In the genomic region with DNA sequence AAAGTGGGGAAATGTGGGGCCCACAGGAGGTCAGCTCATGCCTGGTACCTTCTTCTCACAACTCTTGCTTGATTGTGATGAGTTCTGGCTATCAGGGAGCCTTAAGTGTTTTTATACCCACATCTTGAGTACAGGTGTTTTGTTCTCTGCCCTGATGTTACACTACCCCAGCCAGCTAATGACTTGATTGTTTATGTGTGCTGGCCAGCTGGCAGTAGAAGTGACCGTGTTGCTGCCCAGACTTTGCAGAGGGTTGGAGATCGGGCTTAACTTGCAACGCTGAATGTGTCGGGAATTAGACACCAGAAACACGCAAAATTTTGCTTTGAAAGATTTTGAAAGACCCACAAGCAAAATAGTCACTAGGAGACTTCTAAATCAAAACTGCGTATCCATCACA, we compare ENCODE assay signal across 24 cellular contexts. TPM values are rescaled to one million over a fixed set of nuclear protein-coding genes. Genes with fewer than 3 reads are reported as not detected.
DNase-seq lines count a peak whose midpoint lies in the region; ATAC-seq and TF ChIP-seq lines count a peak whose summit lies in the region.
"Had no signal": no experiment of that assay in that cellular context is flagged by ENCODE, and none has a peak within 500 bp of the region (broad histone marks: within the 10 kb centered on the region; RNA-seq: fewer than 3 reads in every experiment).

No MANE protein-coding gene starts in this region.

- H2BK120ac ChIP-seq in neuronal stem cell (ENCODE audit: low read depth, low read length), result no peak overlapping the region

- no peak for ATAC-seq in T-helper 17 cell
- peak; percentile 66 for ATAC-seq in gastroesophageal sphincter
- ATAC-seq: A549, GM12878 had no signal

- H3K9ac ChIP-seq in neuronal stem cell (ENCODE audit: low read depth, low read length, poor library complexity), result no peak overlapping the region
- H3K9ac ChIP-seq: GM23248 had no signal

- WGBS in gastroesophageal sphincter (ENCODE audit: low coverage in 1 of 2), 2 donors, result 39 to 43% methylated on average over 6 of the region's 6 CpGs
- no CpG with 5 or more reads among the region's 6 CpGs for WGBS in neuronal stem cell (ENCODE audit: extremely low coverage in 2 of 2, insufficient read length in 2 of 2, insufficient replicate concordance in 1 of 2), 2 donors
- WGBS in spleen, 5 donors, result 93 to 96% (median 94%) methylated on average over 6 of the region's 6 CpGs; no CpG with 5 or more reads in 1 of the 5 donors

- H3K9me3 ChIP-seq in T-helper 17 cell (ENCODE audit: control insufficient read depth, low read length, poor library complexity, severe bottlenecking) (no peaks in the 10 kb centered on the region), gastroesophageal sphincter (peaks cover 0 to 12% (median 0%) of the 10 kb centered on the region in 3 donors), neuronal stem cell (replicated peaks in 1 of 2; ENCODE audit: control insufficient read depth in 2 of 2, insufficient read depth in 1 of 2, low read depth in 1 of 2, low read length in 2 of 2) (no peaks in the 10 kb centered on the region), spleen (peaks cover 0 to 30% (median 22%) of the 10 kb centered on the region in 8 donors)
- H3K9me3 ChIP-seq: Caco-2 had no signal

- no peak overlapping the region for H3K4me2 ChIP-seq in neuronal stem cell (ENCODE audit: insufficient read depth, low read length, poor library complexity, severe bottlenecking)
- H3K4me2 ChIP-seq: A549 had no signal

- H3K14ac ChIP-seq in neuronal stem cell (ENCODE audit: low read length), result no peak overlapping the region

- no peaks in the 10 kb centered on the region for H3K36me3 ChIP-seq in gastroesophageal sphincter
- no peaks in the 10 kb centered on the region for H3K36me3 ChIP-seq in neuronal stem cell (replicated peaks in 1 of 2; ENCODE audit: control insufficient read depth in 2 of 2, insufficient read depth in 2 of 2, low read length in 2 of 2)
- H3K36me3 ChIP-seq in brain microvascular endothelial cell (replicated peaks), result no peaks in the 10 kb centered on the region
- no peaks in the 10 kb centered on the region for H3K36me3 ChIP-seq in spleen

- no peak overlapping the region for H4K91ac ChIP-seq in neuronal stem cell (ENCODE audit: low read depth, low read length, poor library complexity)

- DNase-seq in Ammon's horn (ENCODE audit: low spot score) (peak; percentile 39), T-helper 17 cell (no peak), neuronal stem cell (ENCODE audit: low spot score) (no peak), brain microvascular endothelial cell (no peak), spleen (no peak), posterior cingulate gyrus (no peak)
- DNase-seq: Caco-2; CD4-positive, alpha-beta T cell; DND-41; GM23248; H9; HFFc6; KG1; NCI-H1092 treated with DMSO at 0.1 percent for 48 hours; NCI-H1436 treated with DMSO at 0.1 percent for 48 hours; NCI-H2227 treated with DMSO at 0.1 percent for 48 hours; NCI-H510A; NK-92 treated with Interleukin-12 subunit alpha and Interleukin-12 subunit beta, amount 100 ng/mL, for 24 hours; SIG-M5 had no signal

- H3K4me3 ChIP-seq in gastroesophageal sphincter (no peak overlapping the region), neuronal stem cell (ENCODE audit: low read length in 2 of 2) (no peak overlapping the region), brain microvascular endothelial cell (ENCODE audit: low read depth, low read length) (no peak overlapping the region), spleen (no peak overlapping the region)
- H3K4me3 ChIP-seq: A549, GM12878, GM23248 had no signal

- in situ Hi-C loops in brain microvascular endothelial cell (cut with HindIII; ENCODE audit: low pct_ligation_motif_present, low sequenced_read_pairs), result no loop called here

- H3K4ac ChIP-seq in neuronal stem cell (ENCODE audit: low read length), result no peak overlapping the region

- intact Hi-C loops in spleen (cut with DNase I; ENCODE audit: low total_unique reads) (no loop called here), posterior cingulate gyrus (cut with DNase I) (no loop called here)

- H3K4me1 Mint-ChIP-seq in T-helper 17 cell, result no peaks in the 10 kb centered on the region

- H3K4me1 ChIP-seq in gastroesophageal sphincter (peaks cover 0 to 11% (median 5%) of the 10 kb centered on the region in 3 donors), neuronal stem cell (ENCODE audit: control insufficient read depth in 2 of 2, insufficient read depth in 1 of 2, low read depth in 1 of 2, low read length in 2 of 2) (no peaks in the 10 kb centered on the region), spleen (no peaks in the 10 kb centered on the region)
- H3K4me1 ChIP-seq: A549, Caco-2 had no signal

- TF ChIP-seq CTCF in gastroesophageal sphincter (IDR thresholded peaks at IDR 0.05) (no peak), brain microvascular endothelial cell (IDR thresholded peaks at IDR 0.05; ENCODE audit: low read depth, low read length, missing control alignments) (no peak), spleen (IDR thresholded peaks at IDR 0.05 in 8 of 11, conservative IDR thresholded peaks at IDR 0.05 in 3 of 11) (no peak)

- H3K27ac Mint-ChIP-seq in T-helper 17 cell, result peak overlapping the region; percentile 67
- H3K27ac Mint-ChIP-seq: CD4-positive, alpha-beta T cell; H9; HFFc6 had no signal

- H3K27me3 Mint-ChIP-seq in T-helper 17 cell, result no peaks in the 10 kb centered on the region

- no peak overlapping the region for H2AK5ac ChIP-seq in neuronal stem cell (ENCODE audit: low read depth, low read length)

- no peaks in the 10 kb centered on the region for H3K79me1 ChIP-seq in neuronal stem cell (ENCODE audit: low read depth, low read length)

- H2BK5ac ChIP-seq in neuronal stem cell (ENCODE audit: low read length), result no peak overlapping the region

- TF ChIP-seq POLR2A in gastroesophageal sphincter (IDR thresholded peaks at IDR 0.05) (no peak), spleen (IDR thresholded peaks at IDR 0.05) (no peak)

- no peak overlapping the region for H3K23ac ChIP-seq in neuronal stem cell (ENCODE audit: low read depth, low read length, poor library complexity)

- H2AFZ ChIP-seq in neuronal stem cell (ENCODE audit: low read length), result no peak overlapping the region
- H2AFZ ChIP-seq: GM23248 had no signal

- no peak overlapping the region for H2BK15ac ChIP-seq in neuronal stem cell (ENCODE audit: low read length)

- H3K27ac ChIP-seq in gastroesophageal sphincter (peak overlapping the region in 1 of 4 donors; percentile 12), neuronal stem cell (replicated peaks; ENCODE audit: low read length) (no peak overlapping the region), brain microvascular endothelial cell (no peak overlapping the region), spleen (no peak overlapping the region)
- H3K27ac ChIP-seq: A549, GM23248, HL-60, RWPE1 had no signal

- no peak for TF ChIP-seq EP300 in gastroesophageal sphincter (IDR thresholded peaks at IDR 0.05)

- H3K36me3 Mint-ChIP-seq in T-helper 17 cell (ENCODE audit: low read depth), result peaks cover 5% of the 10 kb centered on the region

- H3K18ac ChIP-seq in neuronal stem cell (ENCODE audit: low read length), result no peak overlapping the region

- H3K27me3 ChIP-seq in gastroesophageal sphincter, result no peaks in the 10 kb centered on the region
- no peaks in the 10 kb centered on the region for H3K27me3 ChIP-seq in neuronal stem cell (ENCODE audit: control insufficient read depth in 3 of 3, insufficient read depth in 3 of 3, low read depth in 1 of 3, low read length in 3 of 3)
- H3K27me3 ChIP-seq in brain microvascular endothelial cell (replicated peaks), result no peaks in the 10 kb centered on the region
- no peaks in the 10 kb centered on the region for H3K27me3 ChIP-seq in spleen (replicated peaks in 1 of 7)

- no peak overlapping the region for H2BK12ac ChIP-seq in neuronal stem cell (ENCODE audit: low read length)

- H4K8ac ChIP-seq in neuronal stem cell (ENCODE audit: low read depth, low read length), result peak overlapping the region; percentile 82

- no peak overlapping the region for H3K4me3 Mint-ChIP-seq in T-helper 17 cell
- H3K4me3 Mint-ChIP-seq: CD4-positive, alpha-beta T cell; H9; HFFc6 had no signal

RNA-seq across cellular contexts. Expression of gene ZDHHC11B, which starts 16.9 kb away (rescaled TPM):
- total RNA-seq in T-helper 17 cell (10 to 100 TPM in 1 of 2 donors, 1 to 10 TPM in 1; 9.3 to 31.2 TPM), gastroesophageal sphincter (10 to 100 TPM in 1 of 4 donors, 1 to 10 TPM in 3; 3.1 to 14.3 (median 6.9) TPM), spleen (10 to 100 TPM in 2 of 7 donors, 1 to 10 TPM in 5; 2.8 to 74.3 (median 6.2) TPM)
- polyA plus RNA-seq in neuronal stem cell (2013, experiment 1 of 2), result 2.4 TPM
- 2.2 TPM for polyA plus RNA-seq in neuronal stem cell (2013, experiment 2 of 2)
- polyA plus RNA-seq in spleen, result 1 to 10 TPM in 2 of 3 donors, under 1 TPM in 1; 0.97 to 3.8 (median 1.9) TPM
- total RNA-seq: GM12878, GM23248 had no signal
- polyA plus RNA-seq: GM23248 had no signal

RNA-seq across cellular contexts. Expression of gene ZDHHC11, which starts 49.3 kb away (rescaled TPM):
- total RNA-seq in T-helper 17 cell (10 to 100 TPM; 27.7 to 37.1 TPM), gastroesophageal sphincter (10 to 100 TPM in 2 of 4 donors, 1 to 10 TPM in 2; 2.3 to 19.1 (median 7.4) TPM), spleen (10 to 100 TPM in 4 of 7 donors, 1 to 10 TPM in 3; 1.3 to 75.0 (median 10.5) TPM)
- polyA plus RNA-seq in neuronal stem cell (2013, experiment 1 of 2), result 6.4 TPM
- polyA plus RNA-seq in neuronal stem cell (2013, experiment 2 of 2), result 6.7 TPM
- polyA plus RNA-seq in spleen, result 1 to 10 TPM; 1.9 to 2.8 (median 2.1) TPM
